Comparison of ENCODE assay signal across 23 cellular contexts in genomic region chr18:30556112-30556511, GRCh38.
"Had no signal": no experiment of that assay in that cellular context is flagged by ENCODE, and none has a peak within 500 bp of the region (broad histone marks: within the 10 kb centered on the region; RNA-seq: fewer than 3 reads in every experiment).

No MANE protein-coding gene starts in this region.

- H3K36me3 ChIP-seq: left lung, lower lobe of right lung, pancreas, prostate gland, right lobe of liver, tibial nerve, upper lobe of left lung, vagina had no signal

- H3K27me3 ChIP-seq: left lung, pancreas, right lobe of liver, tibial nerve, upper lobe of left lung, vagina had no signal

- H3K27ac ChIP-seq: left lung, lower lobe of right lung, pancreas, prostate gland, right lobe of liver, tibial nerve, upper lobe of left lung, vagina had no signal

- ATAC-seq: left cardiac atrium; left lung; lower lobe of right lung; naive thymus-derived CD4-positive, alpha-beta T cell; natural killer cell treated with Interleukin-12 subunit alpha and Interleukin-12 subunit beta and Interleukin-15 and Interleukin-18, amount 100 ng/mL, for 72 hours; pancreas; right lobe of liver; stimulated activated memory B cell treated with anti-CD40 and anti-IgM and Interleukin-4, amounts not matched to agents 10 μg/mL and 1 μg/mL and 100 μg/mL, for 72 hours; stimulated activated naive CD8-positive, alpha-beta T cell treated with anti-CD3 and anti-CD28 coated beads, Interleukin-15, amount 100 ng/mL, for 72 hours had no signal

- DNase-seq: hippocampal formation; kidney glomerular epithelial cell; left cardiac atrium; lower lobe of right lung; mesendoderm; naive thymus-derived CD4-positive, alpha-beta T cell; pancreas; right lobe of liver; stimulated activated CD4-positive, alpha-beta T cell treated with anti-CD3 and anti-CD28 coated beads, Interleukin-1b, Interleukin-23, amount 100 ng/mL, for 48 hours; stimulated activated CD4-positive, alpha-beta T cell treated with anti-CD3 and anti-CD28 coated beads, Interleukin-2, amount 100 ng/mL, for 48 hours; stimulated activated CD4-positive, alpha-beta T cell treated with anti-CD3 and anti-CD28 coated beads, Interleukin-4, amount 100 ng/mL, for 4 hours; stimulated activated CD8-positive, alpha-beta memory T cell treated with anti-CD3 and anti-CD28 coated beads, Interleukin-4, amount 100 ng/mL, for 48 hours; stimulated activated naive CD4-positive, alpha-beta T cell treated with Interleukin-2 at 50 U/mL for 16 hours; stimulated activated naive CD8-positive, alpha-beta T cell treated with anti-CD3 and anti-CD28 coated beads, Interleukin-15, amount 100 ng/mL, for 72 hours; substantia nigra had no signal

- H3K4me3 ChIP-seq: left lung, lower lobe of right lung, pancreas, prostate gland, right lobe of liver, smooth muscle cell, tibial nerve, upper lobe of left lung, vagina had no signal

- H3K4me1 ChIP-seq: left lung, lower lobe of right lung, pancreas, prostate gland, right lobe of liver, tibial nerve, upper lobe of left lung, vagina had no signal

- H3K9me3 ChIP-seq: left lung, lower lobe of right lung, pancreas, prostate gland, right lobe of liver, tibial nerve, upper lobe of left lung, vagina had no signal
